In genomic region chr5:103808464-103809106, GRCh38 we compare ENCODE assay signal across 8 cellular contexts.
A peak's percentile ranks its signal among the peaks of the same experiment; 100 is the strongest.
DNase-seq lines count a peak whose midpoint lies in the region; ATAC-seq and TF ChIP-seq lines count a peak whose summit lies in the region.

No MANE protein-coding gene starts in this region.

- POLR2A ChIA-PET in MCF 10A (lab: Yijun Ruan, JAX): no interaction called here

- intact Hi-C loops in MCF 10A (cut with micrococcal nuclease): loop anchor here (1.0 kb wide), 3 partner anchors 221 to 605 kb away; no protein-coding TSS in a partner anchor

- ATAC-seq in GM19467 (IDR thresholded peaks at IDR 0.05; ENCODE audit: unreplicated experiment) (peak; percentile 82), HG03558 (IDR thresholded peaks at IDR 0.05; ENCODE audit: extremely low read depth, unreplicated experiment) (peak; percentile 64), GM18873 (IDR thresholded peaks at IDR 0.05; ENCODE audit: low FRiP score, unreplicated experiment) (no peak)

- H3K36me3 Mint-ChIP-seq in MCF 10A (ENCODE audit: insufficient read depth, unreplicated experiment): no peaks in the 10 kb centered on the region

- H3K4me1 Mint-ChIP-seq in MCF 10A (ENCODE audit: insufficient read depth, unreplicated experiment): no peaks in the 10 kb centered on the region

- no peaks in the 10 kb centered on the region for H3K27me3 Mint-ChIP-seq in MCF 10A (ENCODE audit: insufficient read depth, unreplicated experiment)

- no peaks in the 10 kb centered on the region for H3K27me3 ChIP-seq in liver (ENCODE audit: control insufficient read depth in 4 of 4, insufficient read depth in 4 of 4, low read length in 3 of 4)

- no peak overlapping the region for H3K4me3 Mint-ChIP-seq in MCF 10A (ENCODE audit: unreplicated experiment)

- H3K36me3 ChIP-seq in liver (ENCODE audit: control insufficient read depth in 4 of 4, insufficient read depth in 3 of 4, low read depth in 1 of 4, low read length in 3 of 4): no peaks in the 10 kb centered on the region

- TF ChIP-seq RAD21 in liver (IDR thresholded peaks at IDR 0.05): peak; percentile 87 to 92

- H3K4me3 ChIP-seq in liver (ENCODE audit: low read depth in 1 of 3, low read length in 3 of 3): no peak overlapping the region

- H3K9me3 ChIP-seq in liver (ENCODE audit: control insufficient read depth in 4 of 4, low read length in 3 of 4): no peaks in the 10 kb centered on the region

- no TSS peak for BruUV-seq in MCF 10A (replicated peaks; lab: Mats Ljungman, UMichigan)

- no peak overlapping the region for H3K27ac Mint-ChIP-seq in MCF 10A (ENCODE audit: low read depth, unreplicated experiment)

- peak; percentile 88 for TF ChIP-seq CTCF in MCF 10A (IDR thresholded peaks at IDR 0.05; ENCODE audit: unreplicated experiment)
- TF ChIP-seq CTCF in liver (IDR thresholded peaks at IDR 0.05; ENCODE audit: low read depth, low read length, missing input control): peak; percentile 81

- DNase-seq in D341Med (ENCODE audit: low spot score) (peak; percentile 73), NCI-H748 (lab: John Stamatoyannopoulos, UW; ENCODE audit: unreplicated experiment) (peak; percentile 89), MCF 10A (ENCODE audit: unreplicated experiment) (peak; percentile 57), activated T-cell treated with anti-CD3 and anti-CD28 coated beads for 4 hours (no peak)

- H3K9me3 Mint-ChIP-seq in MCF 10A (ENCODE audit: unreplicated experiment): no peaks in the 10 kb centered on the region

- 29% methylated on average over 3 of the region's 3 CpGs for WGBS in liver

- H3K27ac ChIP-seq in liver (ENCODE audit: low read depth in 1 of 2, low read length in 2 of 2): no peak overlapping the region

- H3K9ac ChIP-seq in liver (ENCODE audit: low read depth in 1 of 2, low read length in 2 of 2): no peak overlapping the region

- CTCF ChIA-PET in MCF 10A (lab: Yijun Ruan, JAX): interaction anchor here (0.6 to 4.3 kb wide), 32 partner anchors 9 to 1153 kb away, joined by 3 to 32 read pairs (median 3); no protein-coding TSS in a partner anchor

- H3K4me1 ChIP-seq in liver (ENCODE audit: control insufficient read depth in 4 of 4, insufficient read depth in 4 of 4, low read length in 3 of 4): no peaks in the 10 kb centered on the region

TF ChIP-seq in liver, 16 proteins besides CTCF, POLR2A, EP300 and RAD21:
- TF ChIP-seq ZBTB33 (IDR thresholded peaks at IDR 0.05): no peak
- no peak for TF ChIP-seq YY1 (IDR thresholded peaks at IDR 0.05)
TF ChIP-seq in liver: peak in this region for 0.
